ENCODE assay signal across 30 cellular contexts in genomic region chr11:1372660-1373059, GRCh38.
"Had no signal": no experiment of that assay in that cellular context is flagged by ENCODE, and none has a peak within 500 bp of the region (broad histone marks: within the 10 kb centered on the region; RNA-seq: fewer than 3 reads in every experiment).

No MANE protein-coding gene starts in this region.

- H3K36me3 ChIP-seq: brain microvascular endothelial cell, MG63, Peyer's patch had no signal

- H3K4me1 ChIP-seq: Peyer's patch had no signal

- ATAC-seq: activated CD8-positive, alpha-beta T cell treated with anti-CD3 and anti-CD28 coated beads for 36 hours; activated T-cell treated with anti-CD3 and anti-CD28 coated beads, Interleukin-2, amount 50 U/mL, for 72 hours; activated T-helper 17 cell treated with anti-CD3 and anti-CD28 coated beads, Interleukin-2, amount 50 U/mL, for 72 hours had no signal

- H3K4me3 ChIP-seq: MG63, Peyer's patch had no signal

- DNase-seq: activated CD4-positive, alpha-beta T cell treated with anti-CD3 and anti-CD28 coated beads for 1 hour; activated CD4-positive, alpha-beta T cell treated with anti-CD3 and anti-CD28 coated beads, Interleukin-2, amount 10 ng/mL, durations not matched to agents 24 days and 14 days; activated CD4-positive, alpha-beta T cell treated with anti-CD3 and anti-CD28 coated beads, Interleukin-2, amount 50 U/mL, for 4 hours; activated CD4-positive, CD25-positive, alpha-beta regulatory T cell; activated CD8-positive, alpha-beta T cell treated with anti-CD3 and anti-CD28 coated beads for 36 hours; activated effector memory CD4-positive, alpha-beta T cell treated with anti-CD3 and anti-CD28 coated beads, Interleukin-2, amount 50 U/mL, for 16 hours; activated naive CD4-positive, alpha-beta T cell; activated naive CD4-positive, alpha-beta T cell treated with anti-CD3 and anti-CD28 coated beads, Interleukin-2, amount 50 U/mL, for 16 hours; activated naive CD8-positive, alpha-beta T cell treated with anti-CD3 and anti-CD28 coated beads for 36 hours; activated T-cell treated with anti-CD3 and anti-CD28 coated beads, Interleukin-2, amount 50 U/mL, for 1 hour; activated T-cell treated with anti-CD3 and anti-CD28 coated beads, Interleukin-2, amount 50 U/mL, for 72 hours; amniotic stem cell; brain microvascular endothelial cell; central memory CD4-positive, alpha-beta T cell; MG63; NCI-H1048; NCI-H1105 treated with DMSO at 0.1 percent for 48 hours; NCI-H1436 treated with DMSO at 0.1 percent for 48 hours; NCI-H1694 treated with DMSO at 0.1 percent for 48 hours; NCI-H2029; NCI-H345; NCI-H524 treated with DMSO at 0.1 percent for 48 hours; Peyer's patch; RPMI8226; SW 1271; T-helper 1 cell; T-helper 2 cell; T-helper 9 cell had no signal

- H3K27me3 ChIP-seq: MG63, Peyer's patch had no signal

- H3K27ac ChIP-seq: brain microvascular endothelial cell, Peyer's patch, VCaP had no signal

- H3K9me3 ChIP-seq: MG63, Peyer's patch had no signal
